In genomic region chr12:5083955-5084849, GRCh38 we compare ENCODE assay signal across 8 cellular contexts. TPM values are rescaled to one million over a fixed set of nuclear protein-coding genes. Genes with fewer than 3 reads are reported as not detected.
DNase-seq lines count a peak whose midpoint lies in the region; ATAC-seq, FAIRE-seq and TF ChIP-seq lines count a peak whose summit lies in the region.

No MANE protein-coding gene starts in this region.

- no peak overlapping the region for H2AFZ ChIP-seq in astrocyte (ENCODE audit: low read depth, low read length)

- peak; percentile 87 for FAIRE-seq in astrocyte (lab: Jason Lieb, UNC)

- ATAC-seq in GM21737 (IDR thresholded peaks at IDR 0.05; ENCODE audit: unreplicated experiment), result no peak
- no peak for ATAC-seq in GM18498 (IDR thresholded peaks at IDR 0.05; ENCODE audit: unreplicated experiment)

- H3K27ac Mint-ChIP-seq in astrocyte (ENCODE audit: unreplicated experiment), result no peak overlapping the region

- H3K4me1 Mint-ChIP-seq in astrocyte (ENCODE audit: low read depth, unreplicated experiment), result peaks cover 21% of the 10 kb centered on the region

- peak; percentile 74 for DNase-seq in AG08395 (ENCODE audit: low spot score)
- peak; percentile 4 for DNase-seq in GM12864 (ENCODE audit: low read depth)
- peak; percentile 7 for DNase-seq in NCI-H2029 (lab: John Stamatoyannopoulos, UW)
- peak; percentile 81 for DNase-seq in astrocyte (ENCODE audit: low read depth)
- peak; percentile 83 for DNase-seq in iPS-NIHi11 (ENCODE audit: low spot score)
- peak; percentile 38 for DNase-seq in stromal cell of bone marrow (ENCODE audit: low read depth)

- peaks cover 12% of the 10 kb centered on the region for H3K27me3 Mint-ChIP-seq in astrocyte (ENCODE audit: low read depth, unreplicated experiment)

- no peak overlapping the region for H3K4me3 ChIP-seq in GM12864 (ENCODE audit: low read depth, low read length)
- no peak overlapping the region for H3K4me3 ChIP-seq in astrocyte (ENCODE audit: insufficient read depth, low read depth, low read length)

- peak; percentile 74 for TF ChIP-seq CTCF in GM12864 (IDR thresholded peaks at IDR 0.05; ENCODE audit: low read depth, low read length, missing control alignments)
- peak; percentile 61 for TF ChIP-seq CTCF in astrocyte (IDR thresholded peaks at IDR 0.05; ENCODE audit: insufficient read depth, low read depth, low read length)

- peaks cover 2% of the 10 kb centered on the region for H3K27me3 ChIP-seq in astrocyte (ENCODE audit: insufficient read depth, low read length)

- no peaks in the 10 kb centered on the region for H3K9me3 ChIP-seq in astrocyte (ENCODE audit: insufficient read depth, low read depth, low read length)

- no peak overlapping the region for H3K9ac ChIP-seq in astrocyte (ENCODE audit: low read length)

- H3K36me3 Mint-ChIP-seq in astrocyte (ENCODE audit: low read depth, unreplicated experiment), result no peaks in the 10 kb centered on the region

- H3K36me3 ChIP-seq in astrocyte (ENCODE audit: insufficient read depth, low read length), result no peaks in the 10 kb centered on the region

- H4K20me1 ChIP-seq in astrocyte (ENCODE audit: insufficient read depth, low read length), result no peaks in the 10 kb centered on the region

- peak overlapping the region; percentile 57 for H3K4me2 ChIP-seq in astrocyte (ENCODE audit: low read length)

- no peaks in the 10 kb centered on the region for H3K79me2 ChIP-seq in astrocyte (ENCODE audit: insufficient read depth, low read length)

- no peak overlapping the region for H3K4me3 Mint-ChIP-seq in astrocyte (ENCODE audit: unreplicated experiment)

- no peaks in the 10 kb centered on the region for H3K9me3 Mint-ChIP-seq in astrocyte (ENCODE audit: unreplicated experiment)

- H3K4me1 ChIP-seq in astrocyte (ENCODE audit: insufficient read depth, low read length), result peaks cover 38% of the 10 kb centered on the region

- no peak overlapping the region for H3K27ac ChIP-seq in astrocyte (ENCODE audit: low read depth, low read length)

RNA-seq across cellular contexts. Expression of gene KCNA5, which starts 40.5 kb away (rescaled TPM):
- total RNA-seq in astrocyte, result 0.10 TPM in 1 of 2 replicates, not detected in the other

Comparison
In these comparisons a context has a peak if more than half of its experiments do, and no peak if none do; other contexts are left out.
1. DNase-seq: peak in every context shown above with its lines; median percentile 83 in iPS-NIHi11; 81 in astrocyte; 74 in AG08395; 38 in stromal cell of bone marrow; 7 in NCI-H2029; 4 in GM12864.